ENCODE assay signal across 22 cellular contexts in the genomic region with DNA sequence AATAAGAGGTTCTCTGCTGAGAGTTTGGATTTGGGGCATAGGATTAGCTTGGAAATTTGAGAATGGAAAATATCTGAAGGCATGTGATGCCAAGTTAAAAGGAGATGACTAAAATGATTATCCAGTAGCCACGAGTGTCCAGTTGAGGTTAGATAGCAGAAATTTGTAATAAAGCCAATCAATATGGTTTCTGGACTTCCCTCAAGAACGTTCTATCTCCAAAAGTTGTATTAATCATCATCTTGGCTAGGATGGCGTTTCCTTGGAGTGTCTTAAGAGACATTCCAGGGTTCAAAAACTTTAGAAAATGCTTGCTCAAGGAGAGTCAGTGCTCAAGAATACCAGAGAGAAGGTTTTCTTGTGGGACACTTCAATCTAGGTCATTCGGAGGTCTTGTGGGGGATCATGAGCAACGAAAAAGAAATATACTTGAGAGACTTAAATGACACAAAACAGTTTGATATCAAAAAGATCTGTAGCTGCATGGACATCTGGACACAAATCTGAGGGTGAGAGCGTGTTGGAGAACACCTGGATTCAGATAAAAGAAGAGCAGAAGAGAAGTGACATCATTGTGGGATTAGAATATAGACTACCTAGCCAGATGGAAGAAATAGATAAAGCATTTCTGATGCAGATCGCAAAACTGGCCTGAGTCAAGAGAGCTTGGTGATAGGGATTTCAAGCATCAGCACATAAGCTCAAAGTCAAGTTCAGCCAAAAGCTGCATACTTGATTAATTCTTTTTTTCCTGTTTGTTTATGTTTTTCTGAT.
"Had no signal": no experiment of that assay in that cellular context is flagged by ENCODE, and none has a peak within 500 bp of the region (broad histone marks: within the 10 kb centered on the region; RNA-seq: fewer than 3 reads in every experiment).

No MANE protein-coding gene starts in this region.

- ATAC-seq: activated CD8-positive, alpha-beta memory T cell treated with anti-CD3 and anti-CD28 coated beads, Interleukin-2, amount 10 ng/mL, durations not matched to agents 7 days and 5 days; activated naive CD8-positive, alpha-beta T cell treated with anti-CD3 and anti-CD28 coated beads, Interleukin-2, amount 50 U/mL, for 24 hours; foreskin keratinocyte; left lobe of liver; stimulated activated memory B cell treated with anti-CD40 and anti-IgM and Interleukin-4, amounts not matched to agents 10 μg/mL and 1 μg/mL and 100 μg/mL, for 72 hours; upper lobe of right lung; WTC11 had no signal

- H3K4me1 ChIP-seq: ascending aorta, breast epithelium, sigmoid colon, spleen, upper lobe of right lung had no signal

- H3K36me3 ChIP-seq: ascending aorta, breast epithelium, sigmoid colon, thoracic aorta, upper lobe of right lung had no signal

- H3K27me3 ChIP-seq: ascending aorta, breast epithelium, foreskin keratinocyte, sigmoid colon, spleen, upper lobe of right lung had no signal

- H3K9ac ChIP-seq: parathyroid adenoma had no signal

- H3K27ac ChIP-seq: ascending aorta, breast epithelium, foreskin keratinocyte, parathyroid adenoma, sigmoid colon, spleen, thoracic aorta, upper lobe of right lung had no signal

- DNase-seq: activated CD4-positive, alpha-beta memory T cell treated with anti-CD3 and anti-CD28 coated beads, Interleukin-2, amount 10 ng/mL, durations not matched to agents 7 days and 5 days; activated CD4-positive, alpha-beta T cell treated with anti-CD3 and anti-CD28 coated beads for 4 hours; activated CD8-positive, alpha-beta memory T cell treated with anti-CD3 and anti-CD28 coated beads, Interleukin-2, amount 10 ng/mL, durations not matched to agents 7 days and 5 days; activated naive CD4-positive, alpha-beta T cell treated with Interleukin-2 at 50 U/mL for 16 hours; activated naive CD8-positive, alpha-beta T cell treated with anti-CD3 and anti-CD28 coated beads, Interleukin-2, amount 50 U/mL, for 24 hours; effector CD4-positive, alpha-beta T cell; foreskin keratinocyte; glutamatergic neuron; kidney; sigmoid colon; spleen; stimulated activated CD4-positive, alpha-beta T cell treated with anti-CD3 and anti-CD28 coated beads, Interleukin-4, amount 100 ng/mL, for 4 hours; upper lobe of right lung had no signal

- FAIRE-seq: kidney, TTC549 had no signal

- H3K79me2 ChIP-seq: parathyroid adenoma had no signal

- H3K4me3 ChIP-seq: ascending aorta, breast epithelium, lung, sigmoid colon, spleen, thoracic aorta, upper lobe of right lung had no signal

- H3K9me3 ChIP-seq: ascending aorta, breast epithelium, sigmoid colon, spleen, thoracic aorta, upper lobe of right lung had no signal

- H2AFZ ChIP-seq: parathyroid adenoma had no signal
